ENCODE assay signal across 9 cellular contexts in genomic region chr15:76335129-76335850, GRCh38. TPM values are rescaled to one million over a fixed set of nuclear protein-coding genes. Genes with fewer than 3 reads are reported as not detected.
A peak's percentile ranks its signal among the peaks of the same experiment; 100 is the strongest.
DNase-seq lines count a peak whose midpoint lies in the region; ATAC-seq, FAIRE-seq and TF ChIP-seq lines count a peak whose summit lies in the region.
"Had no signal": no experiment of that assay in that cellular context is flagged by ENCODE, and none has a peak within 500 bp of the region (broad histone marks: within the 10 kb centered on the region; RNA-seq: fewer than 3 reads in every experiment).

No MANE protein-coding gene starts in this region.

- no peak for FAIRE-seq in urothelium cell line (lab: Jason Lieb, UNC)

- no peak overlapping the region for H3K27ac ChIP-seq in osteoblast (ENCODE audit: low read depth, low read length)
- H3K27ac ChIP-seq: adrenal gland had no signal

- peak overlapping the region; percentile 60 for H3K9ac ChIP-seq in ES-I3 (ENCODE audit: low read depth, low read length)

- H3K4me2 ChIP-seq in osteoblast (ENCODE audit: insufficient read depth, low read length): peak overlapping the region; percentile 81

- no peaks in the 10 kb centered on the region for H4K20me1 ChIP-seq in osteoblast (ENCODE audit: insufficient read depth, low read length)

- H3K4me1 ChIP-seq in ES-I3 (ENCODE audit: insufficient read depth, low read length) (peaks cover 4% of the 10 kb centered on the region; the same call in 1 of the 2 replicates), osteoblast (ENCODE audit: insufficient read depth, low read length) (peaks cover 8% of the 10 kb centered on the region)

- no peaks in the 10 kb centered on the region for H3K9me3 ChIP-seq in ES-I3 (ENCODE audit: control insufficient read depth, insufficient read depth, low read length)
- H3K9me3 ChIP-seq in osteoblast (ENCODE audit: low read depth, low read length): no peaks in the 10 kb centered on the region
- H3K9me3 ChIP-seq: adrenal gland had no signal

- no peak for ATAC-seq in GM19023 (IDR thresholded peaks at IDR 0.05; ENCODE audit: unreplicated experiment)
- ATAC-seq in GM21381 (IDR thresholded peaks at IDR 0.05; ENCODE audit: unreplicated experiment): no peak

- H3K4me3 ChIP-seq in osteoblast (ENCODE audit: insufficient read depth, low read length): peak overlapping the region; percentile 69

- no peak for TF ChIP-seq CTCF in osteoblast (IDR thresholded peaks at IDR 0.05; ENCODE audit: extremely low read depth, low read depth, low read length)

- peaks cover 62% of the 10 kb centered on the region for H3K27me3 ChIP-seq in osteoblast (ENCODE audit: insufficient read depth, low read length)

- H3K36me3 ChIP-seq in ES-I3 (ENCODE audit: insufficient read depth, low read length): no peaks in the 10 kb centered on the region
- no peaks in the 10 kb centered on the region for H3K36me3 ChIP-seq in osteoblast (ENCODE audit: insufficient read depth, low read length)
- H3K36me3 ChIP-seq: adrenal gland had no signal

- peak overlapping the region; percentile 32 for H2AFZ ChIP-seq in osteoblast (ENCODE audit: low read length)

- DNase-seq in NCI-H526 (lab: John Stamatoyannopoulos, UW) (peak; percentile 37 to 73), ecto neural progenitor cell (ENCODE audit: low spot score) (peak; percentile 58), osteoblast (ENCODE audit: insufficient read length, low spot score, missing footprints) (peak; percentile 73), urothelium cell line (ENCODE audit: low spot score) (no peak), foreskin melanocyte (no peak)

- H3K79me2 ChIP-seq in osteoblast (ENCODE audit: insufficient read depth, low read length): no peaks in the 10 kb centered on the region

RNA-seq across cellular contexts. Expression of gene ISL2, which starts 1.3 kb away (rescaled TPM):
- 0.29 and 1.1 TPM in 2 replicates for total RNA-seq in osteoblast

RNA-seq across cellular contexts. Expression of gene ETFA, which starts 24.0 kb away (rescaled TPM):
- 85.0 and 110 TPM in 2 replicates for total RNA-seq in osteoblast

Comparison
In these comparisons a context has a peak if more than half of its experiments do, and no peak if none do; other contexts are left out.
1. DNase-seq: peak in NCI-H526 (2 of 2), ecto neural progenitor cell (single experiment) and osteoblast (single experiment); none in urothelium cell line (single experiment) and foreskin melanocyte (single experiment).